In the genomic region with DNA sequence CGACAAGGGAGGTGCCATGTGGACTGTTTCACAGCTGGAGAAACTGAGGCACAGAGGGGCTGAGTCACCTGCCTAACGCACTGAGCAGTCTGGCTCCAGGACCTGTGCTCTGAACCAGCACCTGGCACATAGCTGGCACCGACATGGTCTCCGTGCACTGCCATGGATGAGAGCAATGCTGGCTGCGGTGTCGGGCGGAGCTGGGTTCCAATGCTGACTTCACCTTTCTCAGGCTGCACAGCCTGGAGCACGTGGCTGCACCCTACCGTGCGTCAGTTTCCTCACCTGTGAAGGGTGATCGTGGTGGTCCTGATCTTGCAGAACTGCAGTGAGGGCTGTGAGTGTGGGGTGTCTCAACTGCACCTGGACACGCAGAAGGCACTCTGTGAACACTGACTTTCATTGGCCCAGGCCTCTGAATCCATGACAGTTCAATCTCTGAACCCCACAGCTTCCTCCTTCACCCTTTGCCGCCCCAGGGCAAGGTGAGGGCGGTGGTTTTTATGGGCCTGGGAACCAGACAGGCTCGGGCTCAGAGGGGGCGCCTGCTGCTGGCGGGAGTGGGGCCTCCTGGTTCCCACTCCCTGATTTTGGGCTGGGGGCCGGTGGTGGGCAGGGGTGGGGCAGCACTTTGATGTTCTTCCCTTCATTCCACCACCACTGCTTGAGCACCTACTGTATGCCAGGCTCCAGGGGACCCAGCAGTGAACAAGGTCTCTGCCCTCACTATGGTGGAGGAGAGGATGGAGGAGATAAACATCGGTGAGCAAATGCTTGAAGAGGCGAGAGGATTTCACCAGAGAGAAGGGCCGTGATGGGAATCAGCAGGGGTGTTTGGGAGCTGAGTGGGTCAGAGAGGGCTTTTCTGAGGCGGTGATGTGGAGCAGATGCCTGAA, we compare ENCODE assay signal across 13 cellular contexts.
DNase-seq lines count a peak whose midpoint lies in the region; ATAC-seq and FAIRE-seq lines count a peak whose summit lies in the region.
"Had no signal": no experiment of that assay in that cellular context is flagged by ENCODE, and none has a peak within 500 bp of the region (broad histone marks: within the 10 kb centered on the region; RNA-seq: fewer than 3 reads in every experiment).

No MANE protein-coding gene starts in this region.

- H3K14ac ChIP-seq in mesenchymal stem cell (ENCODE audit: low read length in 2 of 2): peak overlapping the region in 1 of 2 experiments; percentile 64

- no peak overlapping the region for H2BK5ac ChIP-seq in mesenchymal stem cell (ENCODE audit: low read depth, low read length, poor library complexity, severe bottlenecking)

- H2BK15ac ChIP-seq in mesenchymal stem cell (ENCODE audit: low read depth, poor library complexity, severe bottlenecking): peak overlapping the region; percentile 96

- H3K4ac ChIP-seq in mesenchymal stem cell (ENCODE audit: low read depth in 1 of 2, low read length in 2 of 2): peak overlapping the region; percentile 57 to 99

- peak; percentile 76 for FAIRE-seq in HTR-8/SVneo (lab: Jason Lieb, UNC)

- H4K91ac ChIP-seq in mesenchymal stem cell (ENCODE audit: low read length): peak overlapping the region; percentile 99

- DNase-seq in HTR-8/SVneo (ENCODE audit: insufficient read length, low spot score): no peak
- DNase-seq in mesenchymal stem cell: peak; percentile 40
- DNase-seq in GM19238 (ENCODE audit: insufficient read length, low spot score): no peak
- no peak for DNase-seq in stimulated activated CD4-positive, alpha-beta T cell treated with anti-CD3 and anti-CD28 coated beads, Interleukin-12 subunit alpha, Interleukin-12 subunit beta, amount 100 ng/mL, for 4 hours
- no peak for DNase-seq in glomerular visceral epithelial cell (ENCODE audit: extremely low spot score)
- DNase-seq: activated CD8-positive, alpha-beta memory T cell treated with anti-CD3 and anti-CD28 coated beads, Interleukin-2, amount 50 U/mL, for 4 hours; CD4-positive, alpha-beta memory T cell; effector CD4-positive, alpha-beta T cell; NCI-H1092 treated with DMSO at 0.1 percent for 48 hours had no signal

- H3K36me3 ChIP-seq in mesenchymal stem cell (ENCODE audit: control insufficient read depth in 1 of 2, insufficient read depth in 2 of 2, low read depth in 1 of 2, low read length in 2 of 2) (no peaks in the 10 kb centered on the region), subcutaneous abdominal adipose tissue (ENCODE audit: control insufficient read depth in 5 of 5, insufficient read depth in 5 of 5, low read length in 5 of 5) (no peaks in the 10 kb centered on the region)

- no peaks in the 10 kb centered on the region for H3K27me3 ChIP-seq in mesenchymal stem cell (ENCODE audit: control insufficient read depth in 1 of 2, insufficient read depth in 1 of 2, low read length in 2 of 2)
- no peaks in the 10 kb centered on the region for H3K27me3 ChIP-seq in subcutaneous abdominal adipose tissue (ENCODE audit: control insufficient read depth in 5 of 5, insufficient read depth in 4 of 5, low read length in 5 of 5)

- 89% methylated on average over 21 of the region's 22 CpGs for WGBS in mesenchymal stem cell

- H3K9me3 ChIP-seq in mesenchymal stem cell (ENCODE audit: control insufficient read depth, low read length) (no peaks in the 10 kb centered on the region), subcutaneous abdominal adipose tissue (ENCODE audit: control insufficient read depth in 5 of 5, low read length in 5 of 5) (no peaks in the 10 kb centered on the region)

- H3K79me1 ChIP-seq in mesenchymal stem cell (replicated peaks; ENCODE audit: low read length, poor library complexity, severe bottlenecking): no peaks in the 10 kb centered on the region

- ATAC-seq in GM21367 (IDR thresholded peaks at IDR 0.05; ENCODE audit: unreplicated experiment): no peak

- peak overlapping the region; percentile 96 to 98 for H3K18ac ChIP-seq in mesenchymal stem cell (ENCODE audit: low read depth in 1 of 2, low read length in 2 of 2)

- no peak overlapping the region for H3K23ac ChIP-seq in mesenchymal stem cell (ENCODE audit: low read length in 2 of 2)

- peak overlapping the region; percentile 98 for H2BK120ac ChIP-seq in mesenchymal stem cell (ENCODE audit: low read depth, low read length)

- H4K8ac ChIP-seq in mesenchymal stem cell (ENCODE audit: low read length): peak overlapping the region; percentile 87

- H2AFZ ChIP-seq in mesenchymal stem cell (ENCODE audit: low read depth, low read length): no peak overlapping the region

- H3K27ac ChIP-seq in cingulate gyrus (ENCODE audit: low read depth, low read length) (peak overlapping the region; percentile 1), mesenchymal stem cell (ENCODE audit: low read length, poor library complexity, severe bottlenecking) (no peak overlapping the region), subcutaneous abdominal adipose tissue (ENCODE audit: low read depth, low read length) (peak overlapping the region; percentile 88)
- H3K27ac ChIP-seq: HL-60 had no signal

- peak overlapping the region; percentile 65 for H2AK5ac ChIP-seq in mesenchymal stem cell (ENCODE audit: low read length, severe bottlenecking)

- no peak overlapping the region for H3K4me3 ChIP-seq in mesenchymal stem cell (ENCODE audit: insufficient read depth in 1 of 2, low read depth in 1 of 2, low read length in 2 of 2)
- H3K4me3 ChIP-seq in subcutaneous abdominal adipose tissue (ENCODE audit: low read depth in 1 of 5, low read length in 5 of 5): no peak overlapping the region

- H3K9ac ChIP-seq in mesenchymal stem cell (ENCODE audit: low read length) (peak overlapping the region; percentile 81), subcutaneous abdominal adipose tissue (ENCODE audit: low read length in 5 of 5) (peak overlapping the region in 4 of 5 donors; percentile 16 to 63 (median 44))

- H3K4me2 ChIP-seq in mesenchymal stem cell (ENCODE audit: low read length, poor library complexity, severe bottlenecking): no peak overlapping the region

- peak overlapping the region; percentile 93 to 100 for H2BK12ac ChIP-seq in mesenchymal stem cell (ENCODE audit: low read length in 2 of 2)

- H3K4me1 ChIP-seq in mesenchymal stem cell (ENCODE audit: control insufficient read depth, insufficient read depth, low read depth, low read length) (peaks cover 29% of the 10 kb centered on the region), subcutaneous abdominal adipose tissue (ENCODE audit: control insufficient read depth in 5 of 5, insufficient read depth in 5 of 5, low read length in 5 of 5) (peaks cover 8 to 63% (median 32%) of the 10 kb centered on the region in 5 donors)
